8 cellular contexts compared by ENCODE assay signal in genomic region chr3:15768421-15769255, GRCh38. TPM values are rescaled to one million over a fixed set of nuclear protein-coding genes. Genes with fewer than 3 reads are reported as not detected.
DNase-seq lines count a peak whose midpoint lies in the region; ATAC-seq and TF ChIP-seq lines count a peak whose summit lies in the region.

No MANE protein-coding gene starts in this region.

- no peaks in the 10 kb centered on the region for H3K27me3 Mint-ChIP-seq in T-helper 2 cell treated with Interferon-gamma antibody and Interleukin-4, amounts not matched to agents 5 μg/mL and 100 μg/mL, for 36 hours (ENCODE audit: low read depth)
- H3K27me3 Mint-ChIP-seq in CD4-positive, alpha-beta T cell = no peaks in the 10 kb centered on the region

- no peak overlapping the region for H3K9ac ChIP-seq in subcutaneous abdominal adipose tissue (ENCODE audit: low read length in 5 of 5)

- DNase-seq in DMS53 (lab: John Stamatoyannopoulos, UW) = peak; percentile 56
- no peak for DNase-seq in T-helper 2 cell treated with Interferon-gamma antibody and Interleukin-4, amounts not matched to agents 5 μg/mL and 100 μg/mL, for 36 hours (ENCODE audit: low spot score)
- no peak for DNase-seq in activated gamma-delta T cell treated with Interleukin-2 at 50 U/mL for 16 hours
- no peak for DNase-seq in CD4-positive, alpha-beta T cell

- ATAC-seq in GM19463 (IDR thresholded peaks at IDR 0.05; ENCODE audit: unreplicated experiment) (peak; percentile 88), HG03442 (IDR thresholded peaks at IDR 0.05; ENCODE audit: unreplicated experiment) (peak; percentile 60), gastroesophageal sphincter (peak; percentile 97)
- ATAC-seq in CD4-positive, alpha-beta T cell (ENCODE audit: poor library complexity) = no peak

- peaks cover 20% of the 10 kb centered on the region for H3K9me3 Mint-ChIP-seq in T-helper 2 cell treated with Interferon-gamma antibody and Interleukin-4, amounts not matched to agents 5 μg/mL and 100 μg/mL, for 36 hours
- no peaks in the 10 kb centered on the region for H3K9me3 Mint-ChIP-seq in CD4-positive, alpha-beta T cell

- POLR2A ChIA-PET in CD4-positive, alpha-beta T cell (lab: Charles Lee) = no interaction called here

- H3K36me3 ChIP-seq in gastroesophageal sphincter (peaks cover 0 to 18% of the 10 kb centered on the region in 2 donors), subcutaneous abdominal adipose tissue (ENCODE audit: control insufficient read depth in 5 of 5, insufficient read depth in 5 of 5, low read length in 5 of 5) (peaks cover 0 to 6% (median 5%) of the 10 kb centered on the region in 5 donors)

- peaks cover 41% of the 10 kb centered on the region for H3K4me1 Mint-ChIP-seq in T-helper 2 cell treated with Interferon-gamma antibody and Interleukin-4, amounts not matched to agents 5 μg/mL and 100 μg/mL, for 36 hours (ENCODE audit: low read depth)
- H3K4me1 Mint-ChIP-seq in CD4-positive, alpha-beta T cell (ENCODE audit: low read depth) = peaks cover 28% of the 10 kb centered on the region

- 73% methylated on average over 5 of the region's 5 CpGs for WGBS in gastroesophageal sphincter (ENCODE audit: low coverage in 1 of 2), 2 donors

- TF ChIP-seq CTCF in gastroesophageal sphincter (IDR thresholded peaks at IDR 0.05) = no peak
- no peak for TF ChIP-seq CTCF in CD4-positive, alpha-beta T cell (IDR thresholded peaks at IDR 0.05)

- H3K9me3 ChIP-seq in gastroesophageal sphincter (no peaks in the 10 kb centered on the region), subcutaneous abdominal adipose tissue (ENCODE audit: control insufficient read depth in 5 of 5, low read length in 5 of 5) (no peaks in the 10 kb centered on the region)
- H3K9me3 ChIP-seq in CD4-positive, alpha-beta T cell (ENCODE audit: control insufficient read depth, low read length) = no peaks in the 10 kb centered on the region

- H3K27me3 ChIP-seq in gastroesophageal sphincter (no peaks in the 10 kb centered on the region), subcutaneous abdominal adipose tissue (ENCODE audit: control insufficient read depth in 5 of 5, insufficient read depth in 4 of 5, low read length in 5 of 5) (no peaks in the 10 kb centered on the region)
- H3K27me3 ChIP-seq in CD4-positive, alpha-beta T cell (ENCODE audit: control insufficient read depth, insufficient read depth, low read length) = no peaks in the 10 kb centered on the region

- H3K27ac Mint-ChIP-seq in T-helper 2 cell treated with Interferon-gamma antibody and Interleukin-4, amounts not matched to agents 5 μg/mL and 100 μg/mL, for 36 hours = peak overlapping the region; percentile 27
- no peak overlapping the region for H3K27ac Mint-ChIP-seq in CD4-positive, alpha-beta T cell

- intact Hi-C loops in CD4-positive, alpha-beta T cell (cut with DNase I, micrococcal nuclease) = loop anchor here in 1 of 2 experiments (5.0 kb wide), 1 partner anchor 34 kb away; no protein-coding TSS in a partner anchor

- no peak overlapping the region for H3K4me3 Mint-ChIP-seq in T-helper 2 cell treated with Interferon-gamma antibody and Interleukin-4, amounts not matched to agents 5 μg/mL and 100 μg/mL, for 36 hours
- no peak overlapping the region for H3K4me3 Mint-ChIP-seq in CD4-positive, alpha-beta T cell

- no peak for TF ChIP-seq POLR2A in gastroesophageal sphincter (IDR thresholded peaks at IDR 0.05)

- H3K27ac ChIP-seq in gastroesophageal sphincter (peak overlapping the region in 3 of 4 donors; percentile 19 to 61 (median 21)), subcutaneous abdominal adipose tissue (ENCODE audit: low read depth, low read length) (peak overlapping the region; percentile 60)
- H3K27ac ChIP-seq in CD4-positive, alpha-beta T cell (ENCODE audit: low read depth, low read length) = no peak overlapping the region

- H3K4me3 ChIP-seq in gastroesophageal sphincter (no peak overlapping the region), subcutaneous abdominal adipose tissue (ENCODE audit: low read depth in 1 of 5, low read length in 5 of 5) (no peak overlapping the region)

- no peak for TF ChIP-seq EP300 in gastroesophageal sphincter (IDR thresholded peaks at IDR 0.05)

- H3K4me1 ChIP-seq in gastroesophageal sphincter (peaks cover 0 to 22% (median 7%) of the 10 kb centered on the region in 3 donors), subcutaneous abdominal adipose tissue (ENCODE audit: control insufficient read depth in 5 of 5, insufficient read depth in 5 of 5, low read length in 5 of 5) (no peaks in the 10 kb centered on the region)

- CTCF ChIA-PET in CD4-positive, alpha-beta T cell (lab: Charles Lee) = interaction anchor here (1.2 kb wide), 1 partner anchor 16 kb away, joined by 3 read pairs; no protein-coding TSS in a partner anchor

- H3K36me3 Mint-ChIP-seq in T-helper 2 cell treated with Interferon-gamma antibody and Interleukin-4, amounts not matched to agents 5 μg/mL and 100 μg/mL, for 36 hours (ENCODE audit: low read depth) = peaks cover 55% of the 10 kb centered on the region
- H3K36me3 Mint-ChIP-seq in CD4-positive, alpha-beta T cell (ENCODE audit: low read depth) = peaks cover 23% of the 10 kb centered on the region

RNA-seq across cellular contexts. Expression of gene ANKRD28, which starts 29.1 kb away (rescaled TPM):
- 10 to 100 TPM; 26.8 to 55.9 (median 43.6) TPM for total RNA-seq in gastroesophageal sphincter
- 10 to 100 TPM; 36.6 to 43.1 TPM for total RNA-seq in CD4-positive, alpha-beta T cell
